ENCODE assay signal across 8 cellular contexts in the genomic region with DNA sequence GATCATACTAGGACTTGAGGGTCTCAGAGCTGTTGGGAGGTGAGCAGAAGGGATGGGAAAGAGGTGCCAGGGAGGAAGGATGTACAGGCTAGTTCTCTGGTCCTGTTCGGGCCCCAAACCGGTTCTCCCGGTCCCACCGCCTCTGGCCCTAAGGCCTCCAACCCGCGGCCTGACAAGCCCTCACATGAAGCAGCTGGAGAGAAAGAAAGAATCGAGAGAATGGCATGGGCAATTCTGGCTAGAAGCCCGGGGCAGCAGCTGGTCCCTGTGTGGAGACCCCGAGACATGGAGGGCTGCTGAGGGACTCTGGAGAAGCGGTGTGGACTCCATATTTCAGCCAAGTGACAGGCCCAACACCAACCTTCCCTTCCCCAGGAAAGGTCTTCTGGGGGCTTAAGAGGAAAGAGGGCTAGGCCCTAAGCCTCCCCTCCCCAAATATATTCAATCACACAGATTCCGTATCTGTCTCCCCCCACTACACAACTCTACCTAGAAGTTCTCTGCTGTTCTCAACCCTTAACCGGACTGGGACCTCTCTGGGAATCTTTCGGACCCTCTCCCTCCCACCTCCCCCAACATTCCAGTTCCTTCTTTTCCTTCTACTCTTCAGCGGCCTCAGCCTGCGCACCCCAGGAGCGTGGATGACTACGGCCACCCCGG. TPM values are rescaled to one million over a fixed set of nuclear protein-coding genes. Genes with fewer than 3 reads are reported as not detected.
A peak's percentile ranks its signal among the peaks of the same experiment; 100 is the strongest.
DNase-seq lines count a peak whose midpoint lies in the region; ATAC-seq and TF ChIP-seq lines count a peak whose summit lies in the region.

No MANE protein-coding gene starts in this region.

- ATAC-seq in naive B cell (ENCODE audit: low read depth in 2 of 2) (no peak), HG03342 (IDR thresholded peaks at IDR 0.05; ENCODE audit: unreplicated experiment) (no peak), GM18519 (IDR thresholded peaks at IDR 0.05; ENCODE audit: low FRiP score, unreplicated experiment) (no peak), GM21367 (IDR thresholded peaks at IDR 0.05; ENCODE audit: unreplicated experiment) (no peak)

- DNase-seq in AG10803 (ENCODE audit: low read depth) (peak; percentile 15), HCEC 1CT (peak; percentile 19), SJSA1 (ENCODE audit: low read depth in 1 of 2, low spot score in 2 of 2) (peak in 1 of 2 experiments; percentile 51), epithelial cell of proximal tubule (ENCODE audit: low read depth) (no peak), naive B cell (no peak)

- peaks cover 47% of the 10 kb centered on the region for H3K36me3 ChIP-seq in SJSA1

- peak overlapping the region; percentile 95 for H3K4me3 ChIP-seq in AG10803 (ENCODE audit: low read length)
- peak overlapping the region; percentile 79 for H3K4me3 ChIP-seq in SJSA1
- H3K4me3 ChIP-seq in epithelial cell of proximal tubule (ENCODE audit: low read depth, low read length), result peak overlapping the region; percentile 76

- no peaks in the 10 kb centered on the region for H3K9me3 Mint-ChIP-seq in naive B cell

- H3K27me3 Mint-ChIP-seq in naive B cell, result no peaks in the 10 kb centered on the region

- H3K4me1 ChIP-seq in SJSA1 (replicated peaks), result peaks cover 31% of the 10 kb centered on the region

- peaks cover 57 to 64% (median 59%) of the 10 kb centered on the region in 3 donors for H3K4me1 Mint-ChIP-seq in naive B cell

- H3K36me3 Mint-ChIP-seq in naive B cell, result peaks cover 7 to 43% of the 10 kb centered on the region in 2 donors

- H3K27ac ChIP-seq in SJSA1, result peak overlapping the region; percentile 84

- H3K4me3 Mint-ChIP-seq in naive B cell, result peak overlapping the region; percentile 87 to 100 (median 98)

- peak overlapping the region; percentile 95 to 99 (median 98) for H3K27ac Mint-ChIP-seq in naive B cell

- H3K9me3 ChIP-seq in SJSA1 (replicated peaks), result no peaks in the 10 kb centered on the region

- H3K27me3 ChIP-seq in SJSA1 (replicated peaks), result no peaks in the 10 kb centered on the region

- no peak for TF ChIP-seq CTCF in AG10803 (conservative IDR thresholded peaks at IDR 0.05; ENCODE audit: low read length)
- TF ChIP-seq CTCF in epithelial cell of proximal tubule (conservative IDR thresholded peaks at IDR 0.05; ENCODE audit: low read depth, low read length), result no peak

RNA-seq across cellular contexts. Expression of gene CDC42SE1, which starts 0.6 kb away (rescaled TPM):
- 35.2 and 67.2 TPM in 2 replicates for total RNA-seq in SJSA1 (2014; rRNA removed; shearing (Covaris generic))
- total RNA-seq in epithelial cell of proximal tubule, result 85.4 and 94.8 TPM in 2 replicates
- 100 to 1,000 TPM in 5 of 6 donors, 10 to 100 TPM in 1; 98.9 to 152 (median 119) TPM for polyA plus RNA-seq in naive B cell (ENCODE audit: low read depth in 6 of 6)

RNA-seq across cellular contexts. Expression of gene MLLT11, which starts 1.4 kb away (rescaled TPM):
- 23.7 and 26.5 TPM in 2 replicates for total RNA-seq in SJSA1 (2014; rRNA removed; shearing (Covaris generic))
- 19.0 and 27.6 TPM in 2 replicates for total RNA-seq in epithelial cell of proximal tubule
- polyA plus RNA-seq in naive B cell (ENCODE audit: low read depth in 6 of 6), result 1 to 10 TPM in 5 of 6 donors, under 1 TPM in 1; 0.82 to 3.1 (median 2.5) TPM

RNA-seq across cellular contexts. Expression of gene C1orf56, which starts 11.3 kb away (rescaled TPM):
- total RNA-seq in SJSA1 (2014; rRNA removed; shearing (Covaris generic)), result 0.38 and 0.74 TPM in 2 replicates
- total RNA-seq in epithelial cell of proximal tubule, result 3.0 and 3.1 TPM in 2 replicates
- 10 to 100 TPM in 1 of 6 donors, 1 to 10 TPM in 5; 1.3 to 10.7 (median 8.2) TPM for polyA plus RNA-seq in naive B cell (ENCODE audit: low read depth in 6 of 6)

RNA-seq across cellular contexts. Expression of gene GABPB2, which starts 11.7 kb away (rescaled TPM):
- 9.3 and 11.7 TPM in 2 replicates for total RNA-seq in SJSA1 (2014; rRNA removed; shearing (Covaris generic))
- 5.4 and 6.1 TPM in 2 replicates for total RNA-seq in epithelial cell of proximal tubule
- polyA plus RNA-seq in naive B cell (ENCODE audit: low read depth in 6 of 6), result 1 to 10 TPM; 2.4 to 9.2 (median 4.8) TPM

RNA-seq across cellular contexts. Expression of gene BNIPL, which starts 22.4 kb away (rescaled TPM):
- 0.42 and 0.75 TPM in 2 replicates for total RNA-seq in SJSA1 (2014; rRNA removed; shearing (Covaris generic))
- 0.14 TPM in 1 of 2 replicates, not detected in the other for total RNA-seq in epithelial cell of proximal tubule
- under 1 TPM in 1 of 6 donors, not detected in 5; 0.19 TPM for polyA plus RNA-seq in naive B cell (ENCODE audit: low read depth in 6 of 6)

Comparison
In these comparisons a context has a peak if more than half of its experiments do, and no peak if none do; other contexts are left out.
1. DNase-seq: peak in AG10803 (single experiment) and HCEC 1CT (single experiment); none in epithelial cell of proximal tubule (single experiment) and naive B cell (single experiment).
2. Peak in every context shown above with its lines, with median percentiles within 50 percentile points of each other: H3K4me3 ChIP-seq.